ENCODE assay signal across 11 cellular contexts in the genomic region with DNA sequence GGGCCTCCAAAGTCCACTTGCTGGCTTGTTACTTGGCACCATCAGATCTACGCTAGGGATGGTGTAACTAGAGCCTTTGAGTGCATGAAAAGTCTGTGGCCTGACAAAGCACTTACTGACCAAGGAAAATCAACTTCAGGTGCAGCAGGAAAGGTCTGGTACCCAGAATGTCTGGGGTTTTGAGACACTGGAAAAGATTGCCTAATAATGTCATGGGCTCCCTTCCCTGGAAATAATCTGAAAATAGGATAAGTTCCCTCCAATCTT.
DNase-seq lines count a peak whose midpoint lies in the region; ATAC-seq and TF ChIP-seq lines count a peak whose summit lies in the region.
"Had no signal": no experiment of that assay in that cellular context is flagged by ENCODE, and none has a peak within 500 bp of the region (broad histone marks: within the 10 kb centered on the region; RNA-seq: fewer than 3 reads in every experiment).

No MANE protein-coding gene starts in this region.

- H2AFZ ChIP-seq in SK-N-SH (ENCODE audit: low read depth) (no peak overlapping the region; the same call in 1 of the 2 replicates), SU-DHL-6 (ENCODE audit: low read depth, low read length, severe bottlenecking) (no peak overlapping the region), smooth muscle cell (ENCODE audit: low read depth) (no peak overlapping the region)

- H3K9ac ChIP-seq in SK-N-SH (peak overlapping the region; percentile 12; the same call in 1 of the 2 replicates), SU-DHL-6 (ENCODE audit: low read length) (peak overlapping the region; percentile 52), smooth muscle cell (ENCODE audit: low read depth) (peak overlapping the region; percentile 72)

- TF ChIP-seq CTCF in SK-N-SH (IDR thresholded peaks at IDR 0.05) (no peak), SU-DHL-6 (IDR thresholded peaks at IDR 0.05; ENCODE audit: insufficient read depth, low read length, poor library complexity, severe bottlenecking) (no peak), foreskin keratinocyte (conservative IDR thresholded peaks at IDR 0.05) (no peak), smooth muscle cell (IDR thresholded peaks at IDR 0.05; ENCODE audit: borderline replicate concordance, insufficient read depth, poor library complexity, severe bottlenecking) (no peak)

- peaks cover 24% of the 10 kb centered on the region for H3F3A ChIP-seq in SK-N-SH (replicated peaks; ENCODE audit: insufficient read depth)
- H3F3A ChIP-seq in SU-DHL-6 (ENCODE audit: insufficient read depth) = peaks cover 29% of the 10 kb centered on the region
- peaks cover 46% of the 10 kb centered on the region for H3F3A ChIP-seq in smooth muscle cell (ENCODE audit: low read depth)

- H3K27ac ChIP-seq in SK-N-SH (ENCODE audit: low read depth in 2 of 2, low read length in 1 of 2) = peak overlapping the region; percentile 67 to 97; a peak in 3 of 4 replicates
- H3K27ac ChIP-seq in SU-DHL-6 (ENCODE audit: low read depth, low read length) = peak overlapping the region; percentile 92
- peak overlapping the region; percentile 84 for H3K27ac ChIP-seq in foreskin keratinocyte
- H3K27ac ChIP-seq in smooth muscle cell (ENCODE audit: low read depth) = peak overlapping the region; percentile 98

- no peak for ATAC-seq in SK-N-SH treated with all-trans-retinoic acid at 6 μM for 48 hours
- ATAC-seq in foreskin keratinocyte = no peak

- no peaks in the 10 kb centered on the region for H3K9me3 ChIP-seq in SK-N-SH
- H3K9me3 ChIP-seq in SU-DHL-6 (ENCODE audit: insufficient read depth, low read length) = no peaks in the 10 kb centered on the region
- no peaks in the 10 kb centered on the region for H3K9me3 ChIP-seq in smooth muscle cell (replicated peaks; ENCODE audit: low read depth)

- H3K4me1 ChIP-seq in SK-N-SH (ENCODE audit: control insufficient read depth in 1 of 2, insufficient read depth in 2 of 2, low read depth in 1 of 2, low read length in 1 of 2) (peaks cover 30 to 64% of the 10 kb centered on the region in 2 experiments; a peak in 3 of 4 replicates), foreskin keratinocyte (peaks cover 63% of the 10 kb centered on the region), smooth muscle cell (ENCODE audit: low read depth) (peaks cover 51% of the 10 kb centered on the region)

- POLR2A ChIA-PET in SK-N-SH (lab: Yijun Ruan, JAX) = no interaction called here

- H3K4me3 ChIP-seq in SK-N-SH (ENCODE audit: low read depth in 2 of 2, low read length in 1 of 2) (no peak overlapping the region), SU-DHL-6 (ENCODE audit: insufficient read depth, low read length, poor library complexity, severe bottlenecking) (peak overlapping the region; percentile 3), smooth muscle cell (no peak overlapping the region), H7 (ENCODE audit: insufficient read depth, low read depth, low read length) (no peak overlapping the region)

- H3K9me2 ChIP-seq in SK-N-SH (no peaks in the 10 kb centered on the region), SU-DHL-6 (replicated peaks; ENCODE audit: insufficient read depth, low read length) (no peaks in the 10 kb centered on the region)

- no peaks in the 10 kb centered on the region for H3K27me3 ChIP-seq in SK-N-SH (ENCODE audit: insufficient read depth)
- H3K27me3 ChIP-seq in SU-DHL-6 (ENCODE audit: low read length) = no peaks in the 10 kb centered on the region
- no peaks in the 10 kb centered on the region for H3K27me3 ChIP-seq in foreskin keratinocyte
- no peaks in the 10 kb centered on the region for H3K27me3 ChIP-seq in smooth muscle cell (ENCODE audit: low read depth)
- no peaks in the 10 kb centered on the region for H3K27me3 ChIP-seq in H7 (ENCODE audit: control insufficient read depth, insufficient read depth, low read length)

- no peaks in the 10 kb centered on the region for H4K20me1 ChIP-seq in SK-N-SH (ENCODE audit: insufficient read depth)
- H4K20me1 ChIP-seq in SU-DHL-6 (ENCODE audit: low read depth, low read length) = no peaks in the 10 kb centered on the region
- H4K20me1 ChIP-seq in smooth muscle cell (ENCODE audit: low read depth) = no peaks in the 10 kb centered on the region

- WGBS in SK-N-SH (ENCODE audit: low lambda C conversion rate) = 100% methylated on average over 1 of the region's 1 CpG
- WGBS in smooth muscle cell (ENCODE audit: low lambda C conversion rate) = 90% methylated on average over 1 of the region's 1 CpG

- H3K4me2 ChIP-seq in SK-N-SH = no peak overlapping the region
- H3K4me2 ChIP-seq in SU-DHL-6 (ENCODE audit: low read depth, low read length, poor library complexity, severe bottlenecking) = peak overlapping the region; percentile 83
- peak overlapping the region; percentile 58 for H3K4me2 ChIP-seq in smooth muscle cell

- no peaks in the 10 kb centered on the region for H3K79me2 ChIP-seq in SK-N-SH (ENCODE audit: insufficient read depth)
- H3K79me2 ChIP-seq in SU-DHL-6 (ENCODE audit: insufficient read depth, low read length) = peaks cover 28% of the 10 kb centered on the region
- no peaks in the 10 kb centered on the region for H3K79me2 ChIP-seq in smooth muscle cell (ENCODE audit: low read depth)

- CTCF ChIA-PET in SK-N-SH (lab: Yijun Ruan, JAX) = no interaction called here

- no peak for TF ChIP-seq RAD21 in SK-N-SH (IDR thresholded peaks at IDR 0.05; ENCODE audit: low read length)

- no peak for TF ChIP-seq EP300 in SK-N-SH (IDR thresholded peaks at IDR 0.05; ENCODE audit: borderline replicate concordance in 1 of 2, low read depth in 1 of 2, low read length in 1 of 2)

- DNase-seq in SK-N-SH (no peak), foreskin keratinocyte (no peak), smooth muscle cell (lab: John Stamatoyannopoulos, UW; ENCODE audit: unreplicated experiment) (no peak), nucleus accumbens (lab: John Stamatoyannopoulos, UW) (no peak), NCI-H1694 treated with DMSO at 0.1 percent for 48 hours (lab: John Stamatoyannopoulos, UW) (no peak), H7 (no peak)
- DNase-seq: 8988T, aorta, NCI-H146 had no signal

- H3K36me3 ChIP-seq in SK-N-SH (replicated peaks in 1 of 2; ENCODE audit: control insufficient read depth in 1 of 2, insufficient read depth in 2 of 2, low read length in 1 of 2) (no peaks in the 10 kb centered on the region), SU-DHL-6 (ENCODE audit: low read length) (no peaks in the 10 kb centered on the region), smooth muscle cell (ENCODE audit: low read depth) (no peaks in the 10 kb centered on the region), H7 (replicated peaks; ENCODE audit: control insufficient read depth, insufficient read depth, low read length) (no peaks in the 10 kb centered on the region)

TF ChIP-seq in SK-N-SH, 30 proteins besides CTCF, POLR2A, EP300 and RAD21 (continues in another document):
- TF ChIP-seq MAX (IDR thresholded peaks at IDR 0.05; ENCODE audit: low read depth) (no peak), TEAD4 (IDR thresholded peaks at IDR 0.05; ENCODE audit: borderline replicate concordance, insufficient read depth) (no peak), GABPA (IDR thresholded peaks at IDR 0.05; ENCODE audit: low read depth) (no peak), FOXJ3 (CRISPR knock-in tag; IDR thresholded peaks at IDR 0.05) (no peak), NFIC (IDR thresholded peaks at IDR 0.05; ENCODE audit: borderline replicate concordance) (no peak), ELF1 (IDR thresholded peaks at IDR 0.05) (no peak)
- TF ChIP-seq, protein P1, sequence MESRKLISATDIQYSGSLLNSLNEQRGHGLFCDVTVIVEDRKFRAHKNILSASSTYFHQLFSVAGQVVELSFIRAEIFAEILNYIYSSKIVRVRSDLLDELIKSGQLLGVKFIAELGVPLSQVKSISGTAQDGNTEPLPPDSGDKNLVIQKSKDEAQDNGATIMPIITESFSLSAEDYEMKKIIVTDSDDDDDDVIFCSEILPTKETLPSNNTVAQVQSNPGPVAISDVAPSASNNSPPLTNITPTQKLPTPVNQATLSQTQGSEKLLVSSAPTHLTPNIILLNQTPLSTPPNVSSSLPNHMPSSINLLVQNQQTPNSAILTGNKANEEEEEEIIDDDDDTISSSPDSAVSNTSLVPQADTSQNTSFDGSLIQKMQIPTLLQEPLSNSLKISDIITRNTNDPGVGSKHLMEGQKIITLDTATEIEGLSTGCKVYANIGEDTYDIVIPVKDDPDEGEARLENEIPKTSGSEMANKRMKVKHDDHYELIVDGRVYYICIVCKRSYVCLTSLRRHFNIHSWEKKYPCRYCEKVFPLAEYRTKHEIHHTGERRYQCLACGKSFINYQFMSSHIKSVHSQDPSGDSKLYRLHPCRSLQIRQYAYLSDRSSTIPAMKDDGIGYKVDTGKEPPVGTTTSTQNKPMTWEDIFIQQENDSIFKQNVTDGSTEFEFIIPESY (IDR thresholded peaks at IDR 0.05; ENCODE audit: borderline replicate concordance, low read depth) = no peak

TF ChIP-seq in SK-N-SH treated with all-trans-retinoic acid at 6 μM for 48 hours, 23 proteins besides CTCF, POLR2A, EP300 and RAD21 (continues in another document):
- TF ChIP-seq ISL1 (CRISPR knock-in tag; IDR thresholded peaks at IDR 0.05) = no peak
- no peak for TF ChIP-seq SNAI2 (CRISPR knock-in tag; IDR thresholded peaks at IDR 0.05)
- TF ChIP-seq, protein P2, sequence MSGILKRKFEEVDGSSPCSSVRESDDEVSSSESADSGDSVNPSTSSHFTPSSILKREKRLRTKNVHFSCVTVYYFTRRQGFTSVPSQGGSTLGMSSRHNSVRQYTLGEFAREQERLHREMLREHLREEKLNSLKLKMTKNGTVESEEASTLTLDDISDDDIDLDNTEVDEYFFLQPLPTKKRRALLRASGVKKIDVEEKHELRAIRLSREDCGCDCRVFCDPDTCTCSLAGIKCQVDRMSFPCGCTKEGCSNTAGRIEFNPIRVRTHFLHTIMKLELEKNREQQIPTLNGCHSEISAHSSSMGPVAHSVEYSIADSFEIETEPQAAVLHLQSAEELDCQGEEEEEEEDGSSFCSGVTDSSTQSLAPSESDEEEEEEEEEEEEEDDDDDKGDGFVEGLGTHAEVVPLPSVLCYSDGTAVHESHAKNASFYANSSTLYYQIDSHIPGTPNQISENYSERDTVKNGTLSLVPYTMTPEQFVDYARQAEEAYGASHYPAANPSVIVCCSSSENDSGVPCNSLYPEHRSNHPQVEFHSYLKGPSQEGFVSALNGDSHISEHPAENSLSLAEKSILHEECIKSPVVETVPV (CRISPR knock-in tag; IDR thresholded peaks at IDR 0.05) = no peak

Comparison
In these comparisons a context has a peak if more than half of its experiments do, and no peak if none do; other contexts are left out.
1. H3K9ac ChIP-seq: peak in every context shown above with its lines; median percentile 72 in smooth muscle cell; 52 in SU-DHL-6; 12 in SK-N-SH.